Comparison of ENCODE assay signal across 37 cellular contexts in the genomic region with DNA sequence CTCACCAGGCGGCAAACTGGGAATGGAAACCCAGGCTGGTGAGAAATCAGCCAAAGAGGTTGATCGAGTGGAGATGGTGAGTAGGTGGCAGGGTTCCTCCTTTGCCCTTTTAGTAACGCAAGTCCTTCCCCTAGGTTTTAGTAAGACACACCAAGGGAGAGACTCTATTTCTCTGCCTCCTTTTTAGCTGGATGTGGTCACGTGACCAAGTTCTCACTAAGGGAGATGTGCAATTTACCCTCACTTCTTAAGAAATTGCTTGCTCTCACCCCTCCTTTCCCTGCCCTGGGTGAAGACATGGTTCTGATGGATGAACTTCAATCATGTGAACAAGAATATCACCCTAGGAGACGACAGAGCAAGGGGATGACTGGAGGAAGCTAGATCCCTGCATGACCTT.
"Had no signal": no experiment of that assay in that cellular context is flagged by ENCODE, and none has a peak within 500 bp of the region (broad histone marks: within the 10 kb centered on the region; RNA-seq: fewer than 3 reads in every experiment).

No MANE protein-coding gene starts in this region.

- H3K4me1 ChIP-seq: adrenal gland, body of pancreas had no signal

- H3K9me3 ChIP-seq: adrenal gland had no signal

- H3K27me3 ChIP-seq: adrenal gland, body of pancreas, gastroesophageal sphincter had no signal

- DNase-seq: activated CD4-positive, alpha-beta memory T cell treated with anti-CD3 and anti-CD28 coated beads for 36 hours; activated CD4-positive, alpha-beta T cell treated with anti-CD3 and anti-CD28 coated beads for 36 hours; activated CD4-positive, alpha-beta T cell treated with anti-CD3 and anti-CD28 coated beads, Interleukin-2, amount 10 ng/mL, durations not matched to agents 24 days and 14 days; activated CD4-positive, CD25-positive, alpha-beta regulatory T cell; activated CD4-positive, CD25-positive, alpha-beta regulatory T cell treated with anti-CD3 and anti-CD28 coated beads, Interleukin-2, amount 50 U/mL, for 72 hours; activated CD8-positive, alpha-beta memory T cell treated with anti-CD3 and anti-CD28 coated beads, Interleukin-2, amount 10 ng/mL, durations not matched to agents 7 days and 5 days; activated CD8-positive, alpha-beta memory T cell treated with anti-CD3 and anti-CD28 coated beads, Interleukin-2, amount 50 U/mL, for 4 hours; activated CD8-positive, alpha-beta T cell treated with anti-CD3 and anti-CD28 coated beads, Interleukin-2, amount 10 ng/mL, durations not matched to agents 7 days and 5 days; activated effector memory CD4-positive, alpha-beta T cell treated with anti-CD3 and anti-CD28 coated beads, Interleukin-2, amount 50 U/mL, for 16 hours; activated naive CD4-positive, alpha-beta T cell treated with anti-CD3 and anti-CD28 coated beads for 36 hours; activated naive CD8-positive, alpha-beta T cell treated with anti-CD3 and anti-CD28 coated beads for 36 hours; activated naive CD8-positive, alpha-beta T cell treated with anti-CD3 and anti-CD28 coated beads, Interleukin-2, amount 50 U/mL, for 24 hours; activated T-cell treated with anti-CD3 and anti-CD28 coated beads, Interleukin-2, amount 50 U/mL, for 1 hour; activated T-cell treated with anti-CD3 and anti-CD28 coated beads, Interleukin-2, amount 50 U/mL, for 48 hours; adrenal gland; amygdala; aorta; body of pancreas; caudate nucleus; cortex of kidney; dermis blood vessel endothelial cell; effector CD4-positive, alpha-beta T cell; effector memory CD8-positive, alpha-beta T cell; esophagus squamous epithelium; foreskin melanocyte; T-helper 1 cell; T-helper 17 cell; T1000 had no signal

- H3K27ac ChIP-seq: adrenal gland, body of pancreas, epithelial cell of prostate, esophagus squamous epithelium had no signal

- H3K36me3 ChIP-seq: adrenal gland, esophagus squamous epithelium, gastroesophageal sphincter had no signal

- H3K4me3 Mint-ChIP-seq: activated CD4-positive, alpha-beta memory T cell treated with anti-CD3 and anti-CD28 coated beads for 36 hours; activated CD4-positive, alpha-beta T cell treated with anti-CD3 and anti-CD28 coated beads for 36 hours; activated CD4-positive, alpha-beta T cell treated with anti-CD3 and anti-CD28 coated beads, Interleukin-2, amount 10 ng/mL, durations not matched to agents 24 days and 14 days; activated CD8-positive, alpha-beta memory T cell treated with anti-CD3 and anti-CD28 coated beads, Interleukin-2, amount 10 ng/mL, durations not matched to agents 7 days and 5 days; activated CD8-positive, alpha-beta T cell treated with anti-CD3 and anti-CD28 coated beads, Interleukin-2, amount 10 ng/mL, durations not matched to agents 7 days and 5 days; activated naive CD4-positive, alpha-beta T cell treated with anti-CD3 and anti-CD28 coated beads for 36 hours; activated naive CD4-positive, alpha-beta T cell treated with anti-CD3 and anti-CD28 coated beads, Interleukin-2, amount 50 U/mL, for 24 hours; activated naive CD8-positive, alpha-beta T cell treated with anti-CD3 and anti-CD28 coated beads for 36 hours; activated naive CD8-positive, alpha-beta T cell treated with anti-CD3 and anti-CD28 coated beads, Interleukin-2, amount 50 U/mL, for 24 hours; activated T-helper 1 cell treated with anti-CD3 and anti-CD28 coated beads, Interleukin-12 subunit alpha, Interleukin-12 subunit beta, Interleukin-2, Interleukin-4 antibody, amounts not matched to agents 30 ng/mL and 10 ng/mL and 1 ng/mL, durations not matched to agents 14 hours and 24 hours and 36 hours; effector memory CD8-positive, alpha-beta T cell; T-helper 17 cell; T-helper 2 cell treated with Interferon-gamma antibody and Interleukin-4, amounts not matched to agents 5 μg/mL and 100 μg/mL, for 36 hours had no signal

- H3K9me3 Mint-ChIP-seq: activated naive CD4-positive, alpha-beta T cell treated with anti-CD3 and anti-CD28 coated beads for 36 hours; activated naive CD4-positive, alpha-beta T cell treated with anti-CD3 and anti-CD28 coated beads, Interleukin-2, amount 50 U/mL, for 24 hours had no signal

- FAIRE-seq: colon, endometrium, endothelial cell of umbilical vein had no signal

- H3K4me1 Mint-ChIP-seq: activated CD4-positive, alpha-beta T cell treated with anti-CD3 and anti-CD28 coated beads, Interleukin-2, amount 10 ng/mL, durations not matched to agents 24 days and 14 days; activated CD8-positive, alpha-beta memory T cell treated with anti-CD3 and anti-CD28 coated beads, Interleukin-2, amount 10 ng/mL, durations not matched to agents 7 days and 5 days; activated naive CD4-positive, alpha-beta T cell treated with anti-CD3 and anti-CD28 coated beads, Interleukin-2, amount 50 U/mL, for 24 hours; activated naive CD8-positive, alpha-beta T cell treated with anti-CD3 and anti-CD28 coated beads for 36 hours; activated naive CD8-positive, alpha-beta T cell treated with anti-CD3 and anti-CD28 coated beads, Interleukin-2, amount 50 U/mL, for 24 hours; T-helper 17 cell had no signal

- H3K27ac Mint-ChIP-seq: activated CD4-positive, alpha-beta memory T cell treated with anti-CD3 and anti-CD28 coated beads for 36 hours; activated CD4-positive, alpha-beta T cell treated with anti-CD3 and anti-CD28 coated beads for 36 hours; activated CD4-positive, alpha-beta T cell treated with anti-CD3 and anti-CD28 coated beads, Interleukin-2, amount 10 ng/mL, durations not matched to agents 24 days and 14 days; activated CD8-positive, alpha-beta memory T cell treated with anti-CD3 and anti-CD28 coated beads, Interleukin-2, amount 10 ng/mL, durations not matched to agents 7 days and 5 days; activated CD8-positive, alpha-beta T cell treated with anti-CD3 and anti-CD28 coated beads, Interleukin-2, amount 10 ng/mL, durations not matched to agents 7 days and 5 days; activated naive CD4-positive, alpha-beta T cell treated with anti-CD3 and anti-CD28 coated beads for 36 hours; activated naive CD4-positive, alpha-beta T cell treated with anti-CD3 and anti-CD28 coated beads, Interleukin-2, amount 50 U/mL, for 24 hours; activated naive CD8-positive, alpha-beta T cell treated with anti-CD3 and anti-CD28 coated beads for 36 hours; activated naive CD8-positive, alpha-beta T cell treated with anti-CD3 and anti-CD28 coated beads, Interleukin-2, amount 50 U/mL, for 24 hours; activated T-helper 1 cell treated with anti-CD3 and anti-CD28 coated beads, Interleukin-12 subunit alpha, Interleukin-12 subunit beta, Interleukin-2, Interleukin-4 antibody, amounts not matched to agents 30 ng/mL and 10 ng/mL and 1 ng/mL, durations not matched to agents 14 hours and 24 hours and 36 hours; activated T-helper 2 cell treated with anti-CD3 and anti-CD28 coated beads, Interferon-gamma antibody, Interleukin-2, Interleukin-4, amounts not matched to agents 10 μg/mL and 5 μg/mL and 100 μg/mL, durations not matched to agents 14 hours and 24 hours and 36 hours; effector memory CD8-positive, alpha-beta T cell; T-helper 17 cell; T-helper 2 cell treated with Interferon-gamma antibody and Interleukin-4, amounts not matched to agents 5 μg/mL and 100 μg/mL, for 36 hours had no signal

- H3K27me3 Mint-ChIP-seq: activated CD4-positive, alpha-beta T cell treated with anti-CD3 and anti-CD28 coated beads, Interleukin-2, amount 10 ng/mL, durations not matched to agents 24 days and 14 days; activated CD8-positive, alpha-beta memory T cell treated with anti-CD3 and anti-CD28 coated beads, Interleukin-2, amount 10 ng/mL, durations not matched to agents 7 days and 5 days had no signal

- H3K4me3 ChIP-seq: adrenal gland, body of pancreas, esophagus squamous epithelium, gastroesophageal sphincter had no signal

- ATAC-seq: activated CD4-positive, alpha-beta T cell treated with anti-CD3 and anti-CD28 coated beads for 36 hours; activated CD8-positive, alpha-beta memory T cell treated with anti-CD3 and anti-CD28 coated beads, Interleukin-2, amount 10 ng/mL, durations not matched to agents 7 days and 5 days; activated CD8-positive, alpha-beta T cell treated with anti-CD3 and anti-CD28 coated beads, Interleukin-2, amount 10 ng/mL, durations not matched to agents 7 days and 5 days; activated naive CD8-positive, alpha-beta T cell treated with anti-CD3 and anti-CD28 coated beads, Interleukin-2, amount 50 U/mL, for 24 hours; body of pancreas; effector memory CD8-positive, alpha-beta T cell; gastroesophageal sphincter; T-helper 17 cell had no signal

- H3K36me3 Mint-ChIP-seq: activated CD4-positive, alpha-beta memory T cell treated with anti-CD3 and anti-CD28 coated beads for 36 hours; activated CD8-positive, alpha-beta memory T cell treated with anti-CD3 and anti-CD28 coated beads, Interleukin-2, amount 10 ng/mL, durations not matched to agents 7 days and 5 days; activated naive CD4-positive, alpha-beta T cell treated with anti-CD3 and anti-CD28 coated beads, Interleukin-2, amount 50 U/mL, for 24 hours; activated naive CD8-positive, alpha-beta T cell treated with anti-CD3 and anti-CD28 coated beads for 36 hours had no signal
